8 cellular contexts compared by ENCODE assay signal in the genomic region with DNA sequence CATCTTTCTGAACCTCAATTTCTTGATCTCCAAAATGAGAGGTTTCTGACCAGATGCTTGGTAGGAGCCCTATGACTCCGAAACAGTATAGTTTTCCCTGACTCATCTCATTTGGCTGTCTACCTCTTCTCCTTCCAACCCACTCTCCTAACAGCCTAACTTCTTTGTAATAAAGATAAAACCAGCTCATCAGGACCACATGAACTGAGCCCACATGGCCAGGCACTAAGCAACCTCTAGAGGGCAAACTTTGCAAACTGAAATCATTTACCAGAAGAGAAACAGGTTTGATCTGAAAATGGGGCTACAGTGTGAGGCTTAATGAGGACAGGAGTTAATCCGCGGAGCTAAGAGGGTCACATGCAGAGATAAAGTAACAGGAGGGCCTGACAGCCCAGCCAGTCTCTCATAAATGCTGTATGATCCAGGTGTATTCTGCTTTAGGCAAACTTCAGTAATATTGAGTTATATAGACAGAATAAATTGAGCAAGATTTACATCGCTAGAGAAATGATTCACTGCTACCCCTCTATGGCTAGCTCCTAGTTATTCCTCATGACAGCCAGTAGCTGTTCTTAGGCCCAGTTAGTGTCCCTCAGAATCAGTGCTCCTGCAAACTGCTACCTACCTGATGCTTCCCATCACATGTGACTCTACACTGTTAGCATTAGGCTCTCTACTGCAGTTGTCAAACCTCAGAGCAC.
DNase-seq lines count a peak whose midpoint lies in the region; ATAC-seq, FAIRE-seq and TF ChIP-seq lines count a peak whose summit lies in the region.

No MANE protein-coding gene starts in this region.

- H3K27me3 ChIP-seq in brain microvascular endothelial cell (replicated peaks) (no peaks in the 10 kb centered on the region), spleen (replicated peaks in 1 of 7) (no peaks in the 10 kb centered on the region)

- DNase-seq in A549 (ENCODE audit: low read depth in 1 of 2, low spot score in 1 of 2) (peak; percentile 68 to 75), GM12891 (ENCODE audit: insufficient read length, low spot score) (peak; percentile 45), NCI-H1105 (lab: John Stamatoyannopoulos, UW) (peak; percentile 63), SW 1271 (lab: John Stamatoyannopoulos, UW) (peak; percentile 37 to 82), brain microvascular endothelial cell (peak; percentile 79), iPS-NIHi11 (ENCODE audit: low spot score) (peak; percentile 87), spleen (no peak)

- H3K4me1 ChIP-seq in A549 (peaks cover 27% of the 10 kb centered on the region), spleen (peaks cover 0 to 89% (median 39%) of the 10 kb centered on the region in 6 donors)

- peak overlapping the region; percentile 41 for H3K4me2 ChIP-seq in A549

- H3K4me3 ChIP-seq in A549 (no peak overlapping the region), brain microvascular endothelial cell (ENCODE audit: low read depth, low read length) (no peak overlapping the region), spleen (no peak overlapping the region)

- ATAC-seq in A549 (peak; percentile 84 to 94), HG02798 (IDR thresholded peaks at IDR 0.05; ENCODE audit: poor library complexity, unreplicated experiment) (peak; percentile 92)

- no peak for FAIRE-seq in A549 (lab: Jason Lieb, UNC)
- FAIRE-seq in GM12891 (lab: Jason Lieb, UNC), result peak; percentile 66

- peak; percentile 84 to 89 for TF ChIP-seq RAD21 in A549 (conservative IDR thresholded peaks at IDR 0.05 in 1 of 2, IDR thresholded peaks at IDR 0.05 in 1 of 2)

- TF ChIP-seq EP300 in A549 (IDR thresholded peaks at IDR 0.05), result no peak

- H3K27ac ChIP-seq in A549 (peak overlapping the region; percentile 28 to 53; a peak in 5 of 6 replicates), brain microvascular endothelial cell (peak overlapping the region; percentile 63), spleen (peak overlapping the region in 1 of 8 donors; percentile 6)

- CTCF ChIA-PET in A549 (lab: Yijun Ruan, JAX), result interaction anchor here (0.5 to 4.7 kb wide), 69 partner anchors 9 to 617 kb away, joined by 3 to 40 read pairs (median 4); partner anchors contain the start of genes ABCA1 and SLC44A1

- intact Hi-C loops in spleen (cut with DNase I; ENCODE audit: low total_unique reads), result loop anchor here (5.0 to 10.0 kb wide), 3 partner anchors 61 to 554 kb away; partner anchors contain the start of gene ABCA1

- peaks cover 28% of the 10 kb centered on the region for H3K36me3 ChIP-seq in brain microvascular endothelial cell (replicated peaks)
- H3K36me3 ChIP-seq in spleen, result peaks cover 0 to 42% (median under 1%) of the 10 kb centered on the region in 6 donors

- TF ChIP-seq POLR2A in A549 (IDR thresholded peaks at IDR 0.05; ENCODE audit: low read length), result no peak
- TF ChIP-seq POLR2A in GM12891 (IDR thresholded peaks at IDR 0.05; ENCODE audit: low read depth, low read length), result no peak
- no peak for TF ChIP-seq POLR2A in spleen (IDR thresholded peaks at IDR 0.05)

- POLR2A ChIA-PET in A549 (lab: Yijun Ruan, JAX), result interaction anchor here (1.0 kb wide), 3 partner anchors 63 to 201 kb away, joined by 4 to 5 read pairs (median 4); partner anchors contain the start of gene ABCA1

- in situ Hi-C loops in brain microvascular endothelial cell (cut with HindIII; ENCODE audit: low pct_ligation_motif_present, low sequenced_read_pairs), result no loop called here

- WGBS in A549 (ENCODE audit: missing lambda C conversion rate), result 32% methylated on average over 4 of the region's 4 CpGs
- 37 to 56% (median 52%) methylated on average over 4 of the region's 4 CpGs for WGBS in spleen, 5 donors

- TF ChIP-seq CTCF in A549 (IDR thresholded peaks at IDR 0.05), result peak; percentile 80
- peak; percentile 91 for TF ChIP-seq CTCF in brain microvascular endothelial cell (IDR thresholded peaks at IDR 0.05; ENCODE audit: low read depth, low read length, missing control alignments)
- TF ChIP-seq CTCF in spleen (IDR thresholded peaks at IDR 0.05 in 8 of 11, conservative IDR thresholded peaks at IDR 0.05 in 3 of 11), result peak; percentile 61 to 88 (median 74)

- no peaks in the 10 kb centered on the region for H3K9me3 ChIP-seq in A549
- H3K9me3 ChIP-seq in spleen, result no peaks in the 10 kb centered on the region

TF ChIP-seq in A549, 52 proteins besides CTCF, POLR2A, EP300 and RAD21:
- TF ChIP-seq SMC3 (IDR thresholded peaks at IDR 0.05), result peak; percentile 82
- peak; percentile 54 for TF ChIP-seq MAFK (IDR thresholded peaks at IDR 0.05; ENCODE audit: partially characterized antibody)
- no peak for TF ChIP-seq TFCP2L1 (CRISPR knock-in tag; IDR thresholded peaks at IDR 0.05)
- TF ChIP-seq MYC (IDR thresholded peaks at IDR 0.05; ENCODE audit: borderline replicate concordance, low read length), result peak; percentile 67; the same call in 1 of the 2 replicates
- TF ChIP-seq CHD2 (IDR thresholded peaks at IDR 0.05; ENCODE audit: low read length, partially characterized antibody), result no peak
- no peak for TF ChIP-seq RARB (CRISPR knock-in tag; IDR thresholded peaks at IDR 0.05)
- TF ChIP-seq, protein P1, sequence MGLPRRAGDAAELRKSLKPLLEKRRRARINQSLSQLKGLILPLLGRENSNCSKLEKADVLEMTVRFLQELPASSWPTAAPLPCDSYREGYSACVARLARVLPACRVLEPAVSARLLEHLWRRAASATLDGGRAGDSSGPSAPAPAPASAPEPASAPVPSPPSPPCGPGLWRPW (IDR thresholded peaks at IDR 0.05), result no peak
- TF ChIP-seq, protein P2, sequence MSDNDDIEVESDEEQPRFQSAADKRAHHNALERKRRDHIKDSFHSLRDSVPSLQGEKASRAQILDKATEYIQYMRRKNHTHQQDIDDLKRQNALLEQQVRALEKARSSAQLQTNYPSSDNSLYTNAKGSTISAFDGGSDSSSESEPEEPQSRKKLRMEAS (IDR thresholded peaks at IDR 0.05), result peak; percentile 75
- TF ChIP-seq FOSL2 (IDR thresholded peaks at IDR 0.05), result no peak
- 0 out of 2 replicates have a peak, but pooled peaks have one; percentile 18 for TF ChIP-seq FOSL2 (CRISPR knock-in tag; IDR thresholded peaks at IDR 0.05)

TF ChIP-seq in GM12891, 5 proteins besides CTCF, POLR2A, EP300 and RAD21:
- TF ChIP-seq SPI1 (IDR thresholded peaks at IDR 0.05; ENCODE audit: low read depth, low read length) (no peak), TAF1 (IDR thresholded peaks at IDR 0.05; ENCODE audit: low read depth, low read length) (no peak)
